Comparison of ENCODE assay signal across 1 cellular context in genomic region chr7:127393370-127394058, GRCh38.
TF ChIP-seq lines count a peak whose summit lies in the region.

No MANE protein-coding gene starts in this region.

TF ChIP-seq in IMR-90, 13 proteins besides CTCF, POLR2A, EP300 and RAD21:
- TF ChIP-seq ELK1 (IDR thresholded peaks at IDR 0.05; ENCODE audit: borderline replicate concordance, low read depth, low read length), result no peak
